ENCODE assay signal across 9 cellular contexts in the genomic region with DNA sequence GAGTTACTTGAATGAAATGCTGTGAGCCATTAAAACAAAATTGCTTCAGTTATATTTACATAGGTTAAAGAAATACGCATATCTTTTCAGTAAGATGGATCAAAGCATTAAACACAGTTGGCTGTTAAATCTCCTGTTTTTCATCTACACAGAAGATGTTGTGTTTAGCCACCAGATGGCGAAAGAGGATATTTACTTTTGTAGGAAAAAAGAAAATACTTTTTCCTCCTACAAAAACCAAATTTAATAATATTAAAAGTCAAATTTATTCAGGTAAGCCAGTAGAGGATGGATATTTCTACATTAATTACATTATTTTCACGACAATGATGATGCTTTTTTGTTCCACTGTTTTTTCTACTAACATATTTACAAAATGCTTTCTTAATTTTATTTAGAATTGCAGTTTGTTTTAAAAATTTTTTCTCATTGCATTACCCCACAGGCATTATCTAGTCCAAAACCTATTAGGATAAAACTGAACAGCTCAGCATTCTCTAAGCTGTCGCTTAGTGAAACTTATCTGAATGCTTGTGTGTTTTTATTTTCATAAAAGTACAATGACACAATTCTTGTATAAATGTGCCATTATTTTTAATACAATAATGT.
DNase-seq lines count a peak whose midpoint lies in the region; TF ChIP-seq lines count a peak whose summit lies in the region.
"Had no signal": no experiment of that assay in that cellular context is flagged by ENCODE, and none has a peak within 500 bp of the region (broad histone marks: within the 10 kb centered on the region; RNA-seq: fewer than 3 reads in every experiment).

No MANE protein-coding gene starts in this region.

- H3K36me3 ChIP-seq in GM06990 (ENCODE audit: control insufficient read depth, insufficient read depth, low read length), result no peaks in the 10 kb centered on the region
- H3K36me3 ChIP-seq: neutrophil had no signal

- DNase-seq in GM06990 (ENCODE audit: extremely low read depth, insufficient read length) (no peak), NCI-H1105 treated with DMSO at 0.1 percent for 48 hours (lab: John Stamatoyannopoulos, UW) (peak; percentile 90), astrocyte of the spinal cord (ENCODE audit: low read depth, low spot score) (peak; percentile 36), midbrain (lab: John Stamatoyannopoulos, UW) (peak; percentile 19), KG1 (lab: John Stamatoyannopoulos, UW) (no peak)
- DNase-seq in stimulated activated CD4-positive, alpha-beta T cell treated with anti-CD3 and anti-CD28 coated beads, Interleukin-2, amount 100 ng/mL, for 24 hours, result no peak
- no peak for DNase-seq in stimulated activated naive CD4-positive, alpha-beta T cell treated with Interleukin-2 at 50 U/mL for 16 hours (lab: John Stamatoyannopoulos, UW)
- DNase-seq in stimulated activated CD4-positive, alpha-beta T cell treated with anti-CD3 and anti-CD28 coated beads, Interleukin-4, amount 100 ng/mL, for 1 hour, result no peak

- H3K4me3 ChIP-seq in GM06990 (replicated peaks; ENCODE audit: low read depth, low read length) (no peak overlapping the region), astrocyte of the spinal cord (ENCODE audit: low read depth, low read length) (no peak overlapping the region)

- in situ Hi-C loops in astrocyte of the spinal cord (cut with HindIII; ENCODE audit: low sequenced_read_pairs), result no loop called here

- TF ChIP-seq CTCF in GM06990 (IDR thresholded peaks at IDR 0.05; ENCODE audit: insufficient read depth, low read length, poor library complexity, severe bottlenecking) (peak; percentile 52), astrocyte of the spinal cord (IDR thresholded peaks at IDR 0.05; ENCODE audit: low read depth, low read length) (peak; percentile 65)

- no peaks in the 10 kb centered on the region for H3K27me3 ChIP-seq in GM06990 (replicated peaks; ENCODE audit: control insufficient read depth, insufficient read depth, low read length)
- H3K27me3 ChIP-seq: neutrophil had no signal

Comparison
In these comparisons a context has a peak if more than half of its experiments do, and no peak if none do; other contexts are left out.
1. DNase-seq: peak in NCI-H1105 treated with DMSO at 0.1 percent for 48 hours (single experiment), astrocyte of the spinal cord (single experiment) and midbrain (single experiment); none in GM06990 (single experiment), KG1 (single experiment), stimulated activated CD4-positive, alpha-beta T cell treated with anti-CD3 and anti-CD28 coated beads, Interleukin-2, amount 100 ng/mL, for 24 hours (0 of 2), stimulated activated naive CD4-positive, alpha-beta T cell treated with Interleukin-2 at 50 U/mL for 16 hours (single experiment) and stimulated activated CD4-positive, alpha-beta T cell treated with anti-CD3 and anti-CD28 coated beads, Interleukin-4, amount 100 ng/mL, for 1 hour (single experiment).